8 cellular contexts compared by ENCODE assay signal in the genomic region with DNA sequence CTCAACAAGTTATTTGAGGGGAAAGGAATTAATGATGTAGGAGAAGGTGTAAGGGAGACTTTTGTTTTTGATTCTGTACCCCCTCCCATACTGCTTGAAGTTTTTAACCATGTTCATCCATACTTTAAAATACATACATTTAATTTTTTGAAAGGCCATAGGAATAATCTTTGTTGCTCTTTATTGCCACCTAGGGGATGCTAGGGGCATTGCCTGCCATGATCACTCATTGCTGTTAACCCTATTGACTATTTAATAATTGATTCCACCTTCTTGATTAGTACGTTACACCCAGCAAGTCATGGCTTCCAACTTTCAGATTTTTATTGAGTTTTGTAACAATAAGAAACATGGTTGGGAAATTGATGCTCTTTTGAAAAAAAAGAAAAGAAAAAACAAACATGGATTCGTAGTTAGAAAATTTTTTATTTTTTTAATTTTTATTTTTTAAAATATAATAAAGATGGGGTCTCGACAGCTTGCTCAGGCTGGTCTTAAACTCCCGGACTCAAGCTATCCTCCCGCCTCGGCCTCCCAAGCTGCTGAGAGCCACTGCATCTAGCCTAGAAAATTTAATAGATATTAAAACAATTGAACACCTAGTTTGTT. TPM values are rescaled to one million over a fixed set of nuclear protein-coding genes. Genes with fewer than 3 reads are reported as not detected.
DNase-seq lines count a peak whose midpoint lies in the region; ATAC-seq and TF ChIP-seq lines count a peak whose summit lies in the region.

No MANE protein-coding gene starts in this region.

- no peak overlapping the region for H2BK5ac ChIP-seq in trophoblast cell (ENCODE audit: low read depth, low read length, poor library complexity)

- peak; percentile 95 for TF ChIP-seq CTCF in AG09319 (IDR thresholded peaks at IDR 0.05; ENCODE audit: low read depth, low read length)
- peak; percentile 80 for TF ChIP-seq CTCF in GM12873 (IDR thresholded peaks at IDR 0.05; ENCODE audit: insufficient read depth, low read depth, low read length, missing control alignments)
- TF ChIP-seq CTCF in WI38 (IDR thresholded peaks at IDR 0.05; ENCODE audit: low read depth, low read length): peak; percentile 94
- peak; percentile 97 for TF ChIP-seq CTCF in epithelial cell of esophagus (IDR thresholded peaks at IDR 0.05; ENCODE audit: insufficient read depth, low read depth, low read length, missing control alignments)

- H3K4me3 ChIP-seq in WI38 (ENCODE audit: low read depth, low read length): no peak overlapping the region
- no peak overlapping the region for H3K4me3 ChIP-seq in epithelial cell of esophagus (ENCODE audit: low read length)
- no peak overlapping the region for H3K4me3 ChIP-seq in trophoblast cell (ENCODE audit: low read depth, low read length)

- no peak overlapping the region for H2AK5ac ChIP-seq in trophoblast cell (ENCODE audit: low read length)

- H3K79me2 ChIP-seq in trophoblast cell (ENCODE audit: control insufficient read depth, insufficient read depth, low read length, poor library complexity): no peaks in the 10 kb centered on the region

- H4K8ac ChIP-seq in trophoblast cell (ENCODE audit: low read depth, low read length): no peak overlapping the region

- H2BK12ac ChIP-seq in trophoblast cell (ENCODE audit: low read length): no peak overlapping the region

- no peaks in the 10 kb centered on the region for H3K9me3 ChIP-seq in trophoblast cell (ENCODE audit: insufficient read depth, low read depth, low read length)

- no peaks in the 10 kb centered on the region for H3K4me1 ChIP-seq in trophoblast cell (ENCODE audit: control insufficient read depth in 1 of 2, insufficient read depth in 2 of 2, low read length in 2 of 2)

- no peak overlapping the region for H3K27ac ChIP-seq in trophoblast cell (ENCODE audit: low read depth, low read length)

- DNase-seq in AG09319 (ENCODE audit: extremely low read depth, low read depth) (no peak), NAMALWA (ENCODE audit: low spot score) (peak; percentile 69), epithelial cell of esophagus (ENCODE audit: low read depth) (peak; percentile 48), trophoblast cell (peak; percentile 30 to 82)

- H3K79me1 ChIP-seq in trophoblast cell (ENCODE audit: low read length): no peaks in the 10 kb centered on the region

- no peak overlapping the region for H2BK120ac ChIP-seq in trophoblast cell (ENCODE audit: insufficient read depth, low read length, poor library complexity)

- H4K12ac ChIP-seq in trophoblast cell (ENCODE audit: low read depth, low read length): no peak overlapping the region

- H3K4ac ChIP-seq in trophoblast cell (ENCODE audit: low read depth, low read length): no peak overlapping the region

- H3K9ac ChIP-seq in trophoblast cell (ENCODE audit: low read length): no peak overlapping the region

- H3K23ac ChIP-seq in trophoblast cell (ENCODE audit: low read length): no peak overlapping the region

- H3K4me2 ChIP-seq in trophoblast cell (ENCODE audit: low read length): no peak overlapping the region

- H3K18ac ChIP-seq in trophoblast cell (ENCODE audit: low read length): no peak overlapping the region

- H4K91ac ChIP-seq in trophoblast cell (ENCODE audit: low read depth, low read length): no peak overlapping the region

- ATAC-seq in HG03095 (IDR thresholded peaks at IDR 0.05; ENCODE audit: unreplicated experiment) (no peak), GM18511 (IDR thresholded peaks at IDR 0.05; ENCODE audit: unreplicated experiment) (no peak)

- WGBS in trophoblast cell (ENCODE audit: extremely low coverage, insufficient coverage, insufficient read length): no CpG with 5 or more reads among the region's 6 CpGs

- H2AFZ ChIP-seq in trophoblast cell (ENCODE audit: insufficient read depth, low read length, poor library complexity): no peak overlapping the region

- H3K36me3 ChIP-seq in trophoblast cell (ENCODE audit: control insufficient read depth in 1 of 2, insufficient read depth in 2 of 2, low read length in 2 of 2): no peaks in the 10 kb centered on the region

- H3K27me3 ChIP-seq in trophoblast cell (ENCODE audit: insufficient read depth, low read length): no peaks in the 10 kb centered on the region

- no peak overlapping the region for H3K14ac ChIP-seq in trophoblast cell (ENCODE audit: low read length)

RNA-seq across cellular contexts. Expression of a gene that starts 8.5 kb away (rescaled TPM):
- polyA plus RNA-seq in trophoblast cell (2013): 18.5 and 20.8 TPM in 2 replicates
